ENCODE assay signal across 8 cellular contexts in the genomic region with DNA sequence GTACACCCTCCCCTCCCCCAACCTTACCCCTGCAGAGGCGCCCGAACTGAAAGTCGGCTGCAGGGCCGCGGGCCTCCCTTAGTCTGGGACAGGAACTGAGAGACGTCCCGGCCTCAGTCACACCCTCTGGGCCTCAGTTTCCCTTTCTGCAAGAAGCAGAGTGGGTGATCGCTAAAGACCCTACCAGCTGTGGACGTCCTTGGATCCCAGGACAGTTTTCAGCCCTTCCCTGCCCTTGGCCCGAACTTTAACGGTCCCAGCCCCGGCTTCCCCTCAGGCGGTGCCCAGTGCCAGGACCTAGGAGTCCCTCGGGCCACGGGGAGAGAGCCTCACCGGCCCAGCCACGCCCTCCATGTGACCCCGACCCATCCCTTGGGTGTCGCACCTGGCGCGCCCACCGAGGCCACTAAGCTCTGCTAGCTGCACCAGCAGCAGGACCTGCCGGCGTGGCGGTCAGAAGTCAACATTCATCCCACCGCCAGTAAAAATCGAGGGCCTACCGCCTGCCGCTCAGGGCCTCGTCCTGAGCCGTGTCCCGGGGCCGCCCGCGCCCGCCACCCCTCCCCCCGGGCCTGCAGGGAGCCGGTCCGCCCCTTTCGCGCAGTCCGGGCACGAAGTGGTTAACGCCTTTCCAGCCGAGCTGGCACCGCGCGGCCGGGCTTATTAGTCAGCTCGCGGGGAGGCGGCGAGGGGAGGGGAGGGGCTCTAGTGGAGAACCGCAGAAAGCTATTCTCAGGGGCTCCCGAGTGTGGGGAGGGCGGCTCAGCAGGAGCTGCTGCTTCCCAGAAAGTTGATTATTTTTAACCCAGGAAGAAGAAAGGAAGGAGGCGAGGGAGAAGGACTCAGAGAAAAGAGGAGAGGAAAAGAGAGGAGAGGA.
DNase-seq lines count a peak whose midpoint lies in the region; ATAC-seq, FAIRE-seq and TF ChIP-seq lines count a peak whose summit lies in the region.

No MANE protein-coding gene starts in this region.

- H3K4me1 ChIP-seq in small intestine (ENCODE audit: control insufficient read depth in 2 of 2, insufficient read depth in 1 of 2, low read depth in 1 of 2, low read length in 1 of 2) = no peaks in the 10 kb centered on the region

- peak; percentile 59 for ATAC-seq in GM18511 (IDR thresholded peaks at IDR 0.05; ENCODE audit: unreplicated experiment)
- no peak for ATAC-seq in HG03521 (IDR thresholded peaks at IDR 0.05; ENCODE audit: unreplicated experiment)

- peak; percentile 99 for DNase-seq in NCI-H2171 (lab: John Stamatoyannopoulos, UW)
- DNase-seq in activated CD4-positive, CD25-positive, alpha-beta regulatory T cell treated with anti-CD3 and anti-CD28 coated beads, Interleukin-2, amount 50 U/mL, for 72 hours = peak; percentile 83
- DNase-seq in central memory CD4-positive, alpha-beta T cell = peak; percentile 58
- DNase-seq in iris pigment epithelial cell (ENCODE audit: low read depth) = peak; percentile 97
- peak; percentile 76 for DNase-seq in small intestine
- DNase-seq in GM10266 (ENCODE audit: extremely low spot score) = no peak

- no peaks in the 10 kb centered on the region for H3K36me3 ChIP-seq in small intestine (ENCODE audit: control insufficient read depth in 2 of 2, insufficient read depth in 2 of 2, low read length in 2 of 2)

- H3K27ac ChIP-seq in small intestine (ENCODE audit: low read depth in 1 of 2, low read length in 1 of 2) = peak overlapping the region; percentile 88 to 98

- 0 to 1% (median 1%) methylated on average over 54 to 57 of the region's 57 CpGs for WGBS in small intestine, 3 donors

- TF ChIP-seq CTCF in GM10266 (IDR thresholded peaks at IDR 0.05; ENCODE audit: control insufficient read depth, insufficient read depth, low read depth, missing control alignments) = no peak

- H3K9me3 ChIP-seq in small intestine (ENCODE audit: control insufficient read depth, low read depth) = no peaks in the 10 kb centered on the region

- peak overlapping the region; percentile 3 to 60 for H3K4me3 ChIP-seq in small intestine (ENCODE audit: low read depth in 1 of 2, low read length in 2 of 2)

- H3K27me3 ChIP-seq in small intestine (ENCODE audit: control insufficient read depth in 2 of 2, insufficient read depth in 2 of 2, low read length in 2 of 2) = no peaks in the 10 kb centered on the region

- no peak for FAIRE-seq in small intestine (lab: Jason Lieb, UNC)
